13 cellular contexts compared by ENCODE assay signal in genomic region chr16:28531777-28532744, GRCh38. TPM values are rescaled to one million over a fixed set of nuclear protein-coding genes. Genes with fewer than 3 reads are reported as not detected.
DNase-seq lines count a peak whose midpoint lies in the region; ATAC-seq and TF ChIP-seq lines count a peak whose summit lies in the region.
"Had no signal": no experiment of that assay in that cellular context is flagged by ENCODE, and none has a peak within 500 bp of the region (broad histone marks: within the 10 kb centered on the region; RNA-seq: fewer than 3 reads in every experiment).

No MANE protein-coding gene starts in this region.

- in situ Hi-C loops in gastrocnemius medialis (cut with MboI; ENCODE audit: low sequenced_read_pairs in 4 of 4) = loop anchor here in 1 of 4 donors (25.0 kb wide), 1 partner anchor 305 kb away; the partner anchor contains the start of gene TUFM

- no peaks in the 10 kb centered on the region for H3K9me3 ChIP-seq in gastrocnemius medialis
- H3K9me3 ChIP-seq: HAP-1 had no signal

- intact Hi-C loops in left ventricle myocardium superior (cut with micrococcal nuclease) (no loop called here), gastrocnemius medialis (cut with DNase I; ENCODE audit: low total_unique reads) (loop anchor here (10.0 kb wide), 3 partner anchors 343 to 1327 kb away; partner anchors contain the start of genes ATP2A1 and KDM8)

- TF ChIP-seq POLR2A in gastrocnemius medialis (IDR thresholded peaks at IDR 0.05) = peak; percentile 71 to 77

- peak; percentile 97 for ATAC-seq in left ventricle myocardium superior
- peak; percentile 59 to 70 for ATAC-seq in gastrocnemius medialis
- no peak for ATAC-seq in GM21717 (IDR thresholded peaks at IDR 0.05; ENCODE audit: unreplicated experiment)
- no peak for ATAC-seq in GM18907 (IDR thresholded peaks at IDR 0.05; ENCODE audit: unreplicated experiment)
- ATAC-seq: foreskin keratinocyte; stimulated activated naive CD8-positive, alpha-beta T cell treated with anti-CD3 and anti-CD28 coated beads, Interleukin-15, amount 100 ng/mL, for 72 hours had no signal

- H3K27me3 ChIP-seq in gastrocnemius medialis = no peaks in the 10 kb centered on the region
- H3K27me3 ChIP-seq: foreskin keratinocyte had no signal

- H3K4me3 ChIP-seq in gastrocnemius medialis = no peak overlapping the region
- H3K4me3 ChIP-seq: HAP-1 had no signal

- peaks cover 22 to 49% of the 10 kb centered on the region in 2 donors for H3K4me1 ChIP-seq in gastrocnemius medialis
- H3K4me1 ChIP-seq: HAP-1 had no signal

- H3K27ac ChIP-seq in gastrocnemius medialis = peak overlapping the region; percentile 98 to 99 (median 99)
- H3K27ac ChIP-seq: foreskin keratinocyte had no signal

- no peak for TF ChIP-seq CTCF in gastrocnemius medialis (IDR thresholded peaks at IDR 0.05 in 4 of 5, conservative IDR thresholded peaks at IDR 0.05 in 1 of 5)

- peak; percentile 52 for DNase-seq in EH (ENCODE audit: low read depth)
- peak; percentile 47 for DNase-seq in SW480 (ENCODE audit: low spot score)
- peak; percentile 90 for DNase-seq in left ventricle myocardium superior
- peak; percentile 86 to 94 for DNase-seq in gastrocnemius medialis
- DNase-seq in stimulated activated CD4-positive, alpha-beta T cell treated with anti-CD3 and anti-CD28 coated beads, Interleukin-4, amount 100 ng/mL, for 24 hours = no peak
- DNase-seq in NK-92 (lab: John Stamatoyannopoulos, UW; ENCODE audit: unreplicated experiment) = no peak
- DNase-seq: foreskin keratinocyte; GF-D8; retina; stimulated activated naive CD8-positive, alpha-beta T cell treated with anti-CD3 and anti-CD28 coated beads, Interleukin-15, amount 100 ng/mL, for 72 hours had no signal

- H3K36me3 ChIP-seq in gastrocnemius medialis = peaks cover 0 to 3% of the 10 kb centered on the region in 2 donors
- H3K36me3 ChIP-seq: HAP-1 had no signal

RNA-seq across cellular contexts. Expression of gene NUPR1, which starts 6.7 kb away (rescaled TPM):
- total RNA-seq in left ventricle myocardium superior (37.2 TPM), gastrocnemius medialis (10 to 100 TPM; 18.7 to 44.3 (median 22.6) TPM)

RNA-seq across cellular contexts. Expression of gene SGF29, which starts 21.7 kb away (rescaled TPM):
- total RNA-seq in left ventricle myocardium superior (20.4 TPM), gastrocnemius medialis (10 to 100 TPM; 35.1 to 50.4 (median 41.9) TPM)

RNA-seq across cellular contexts. Expression of gene IL27, which starts 25.4 kb away (rescaled TPM):
- not detected for total RNA-seq in left ventricle myocardium superior
- total RNA-seq in gastrocnemius medialis = not detected
- total RNA-seq: foreskin keratinocyte had no signal

RNA-seq across cellular contexts. Expression of gene APOBR, which starts 37.6 kb away (rescaled TPM):
- 0.47 TPM for total RNA-seq in left ventricle myocardium superior
- 1 to 10 TPM in 1 of 4 donors, under 1 TPM in 3; 0.15 to 1.4 (median 0.54) TPM for total RNA-seq in gastrocnemius medialis
- total RNA-seq: foreskin keratinocyte had no signal

RNA-seq across cellular contexts. Expression of gene CLN3, which starts 40.2 kb away (rescaled TPM):
- total RNA-seq in left ventricle myocardium superior = 13.4 TPM
- total RNA-seq in gastrocnemius medialis = 10 to 100 TPM; 11.0 to 20.6 (median 18.8) TPM

Comparison
In these comparisons a context has a peak if more than half of its experiments do, and no peak if none do; other contexts are left out.
1. DNase-seq: peak in EH (single experiment), SW480 (single experiment), left ventricle myocardium superior (single experiment) and gastrocnemius medialis (2 of 2); none in stimulated activated CD4-positive, alpha-beta T cell treated with anti-CD3 and anti-CD28 coated beads, Interleukin-4, amount 100 ng/mL, for 24 hours (single experiment) and NK-92 (single experiment).
2. ATAC-seq: peak in left ventricle myocardium superior (single experiment) and gastrocnemius medialis (2 of 2); none in GM21717 (single experiment) and GM18907 (single experiment).